In genomic region chr19:11137542-11138384, GRCh38 we compare ENCODE assay signal across 8 cellular contexts. TPM values are rescaled to one million over a fixed set of nuclear protein-coding genes. Genes with fewer than 3 reads are reported as not detected.
DNase-seq lines count a peak whose midpoint lies in the region; ATAC-seq and TF ChIP-seq lines count a peak whose summit lies in the region.

No MANE protein-coding gene starts in this region.

- no peaks in the 10 kb centered on the region for H3K9me3 ChIP-seq in BLaER1 treated with 17β-estradiol and CSF1 and Interleukin-3, amounts not matched to agents 10 nM and 100 nM (replicated peaks in 1 of 11)
- no peaks in the 10 kb centered on the region for H3K9me3 ChIP-seq in mesenchymal stem cell (ENCODE audit: control insufficient read depth, low read length)

- ATAC-seq in GM18909 (IDR thresholded peaks at IDR 0.05; ENCODE audit: poor library complexity, unreplicated experiment) = no peak

- DNase-seq in HS-5 (ENCODE audit: low read depth) (peak; percentile 89), NOMO-1 treated with DMSO at 0.1 percent for 48 hours (lab: John Stamatoyannopoulos, UW; ENCODE audit: unreplicated experiment) (peak; percentile 56), endothelial cell (ENCODE audit: low spot score) (peak; percentile 79), mesenchymal stem cell (peak; percentile 91)
- DNase-seq in activated CD8-positive, alpha-beta memory T cell treated with anti-CD3 and anti-CD28 coated beads, Interleukin-2, amount 50 U/mL, for 4 hours = peak; percentile 44
- DNase-seq in stimulated activated CD4-positive, alpha-beta T cell treated with anti-CD3 and anti-CD28 coated beads, TNF-alpha, amount 100 ng/mL, for 48 hours (ENCODE audit: low read depth in 3 of 3) = peak in 2 of 3 donors; percentile 16 to 36

- H3K4me3 ChIP-seq in BLaER1 treated with 17β-estradiol and CSF1 and Interleukin-3, amounts not matched to agents 10 nM and 100 nM = peak overlapping the region in 9 of 10 experiments; percentile 12 to 62 (median 40); a peak in 15 of 20 replicates
- H3K4me3 ChIP-seq in mesenchymal stem cell (ENCODE audit: insufficient read depth in 1 of 2, low read depth in 1 of 2, low read length in 2 of 2) = peak overlapping the region in 1 of 2 experiments; percentile 49

- H2AFZ ChIP-seq in mesenchymal stem cell (ENCODE audit: low read depth, low read length) = peak overlapping the region; percentile 74

- 5% methylated on average over 28 of the region's 28 CpGs for whole genome bisulfite sequencing in mesenchymal stem cell

- H3K36me3 Mint-ChIP-seq in endothelial cell (ENCODE audit: low read depth, unreplicated experiment) = peaks cover 20% of the 10 kb centered on the region

- H3K9me3 Mint-ChIP-seq in endothelial cell (ENCODE audit: unreplicated experiment) = no peaks in the 10 kb centered on the region

- H2BK15ac ChIP-seq in mesenchymal stem cell (ENCODE audit: low read depth, poor library complexity, severe bottlenecking) = peak overlapping the region; percentile 50

- H4K20me1 ChIP-seq in BLaER1 treated with 17β-estradiol and CSF1 and Interleukin-3, amounts not matched to agents 10 nM and 100 nM = peaks cover 0 to 32% (median 11%) of the 10 kb centered on the region in 11 experiments; a peak in 18 of 22 replicates

- H3K79me1 ChIP-seq in mesenchymal stem cell (replicated peaks; ENCODE audit: low read length, poor library complexity, severe bottlenecking) = peaks cover 1% of the 10 kb centered on the region

- TF ChIP-seq CTCF in endothelial cell (IDR thresholded peaks at IDR 0.05; ENCODE audit: unreplicated experiment) = peak; percentile 50

- H3K27me3 ChIP-seq in BLaER1 treated with 17β-estradiol and CSF1 and Interleukin-3, amounts not matched to agents 10 nM and 100 nM = no peaks in the 10 kb centered on the region
- H3K27me3 ChIP-seq in mesenchymal stem cell (ENCODE audit: control insufficient read depth in 1 of 2, insufficient read depth in 1 of 2, low read length in 2 of 2) = no peaks in the 10 kb centered on the region

- peak overlapping the region; percentile 75 to 86 for H3K18ac ChIP-seq in mesenchymal stem cell (ENCODE audit: low read depth in 1 of 2, low read length in 2 of 2)

- H3K4me1 Mint-ChIP-seq in endothelial cell (ENCODE audit: unreplicated experiment) = peaks cover 33% of the 10 kb centered on the region

- H3K27ac Mint-ChIP-seq in endothelial cell (ENCODE audit: unreplicated experiment) = peak overlapping the region; percentile 98

- peak overlapping the region; percentile 83 for H4K8ac ChIP-seq in mesenchymal stem cell (ENCODE audit: low read length)

- H3K9ac ChIP-seq in BLaER1 treated with 17β-estradiol and CSF1 and Interleukin-3, amounts not matched to agents 10 nM and 100 nM = peak overlapping the region in 9 of 11 experiments; percentile 55 to 75 (median 66); a peak in 19 of 22 replicates
- H3K9ac ChIP-seq in mesenchymal stem cell (ENCODE audit: low read length) = peak overlapping the region; percentile 87

- peak overlapping the region in 9 of 11 experiments; percentile 61 to 83 (median 78); a peak in 18 of 22 replicates for H3K27ac ChIP-seq in BLaER1 treated with 17β-estradiol and CSF1 and Interleukin-3, amounts not matched to agents 10 nM and 100 nM
- H3K27ac ChIP-seq in mesenchymal stem cell (ENCODE audit: low read length, poor library complexity, severe bottlenecking) = peak overlapping the region; percentile 93

- H2BK120ac ChIP-seq in mesenchymal stem cell (ENCODE audit: low read depth, low read length) = peak overlapping the region; percentile 80

- H3K23ac ChIP-seq in mesenchymal stem cell (ENCODE audit: low read length in 2 of 2) = no peak overlapping the region

- H2AK5ac ChIP-seq in mesenchymal stem cell (ENCODE audit: low read length, severe bottlenecking) = peak overlapping the region; percentile 15

- peak overlapping the region; percentile 32 for H2BK5ac ChIP-seq in mesenchymal stem cell (ENCODE audit: low read depth, low read length, poor library complexity, severe bottlenecking)

- H3K14ac ChIP-seq in mesenchymal stem cell (ENCODE audit: low read length in 2 of 2) = peak overlapping the region in 1 of 2 experiments; percentile 19

- peak overlapping the region; percentile 72 to 96 for H2BK12ac ChIP-seq in mesenchymal stem cell (ENCODE audit: low read length in 2 of 2)

- H3K27me3 Mint-ChIP-seq in endothelial cell (ENCODE audit: unreplicated experiment) = peaks cover 18% of the 10 kb centered on the region

- peak overlapping the region; percentile 77 to 95 (median 85) for H3K4me2 ChIP-seq in BLaER1 treated with 17β-estradiol and CSF1 and Interleukin-3, amounts not matched to agents 10 nM and 100 nM
- peak overlapping the region; percentile 46 for H3K4me2 ChIP-seq in mesenchymal stem cell (ENCODE audit: low read length, poor library complexity, severe bottlenecking)

- H3K4me3 Mint-ChIP-seq in endothelial cell (ENCODE audit: unreplicated experiment) = no peak overlapping the region

- peaks cover 3 to 21% (median 13%) of the 10 kb centered on the region in 11 experiments; a peak in 19 of 22 replicates for H3K36me3 ChIP-seq in BLaER1 treated with 17β-estradiol and CSF1 and Interleukin-3, amounts not matched to agents 10 nM and 100 nM
- peaks cover 5 to 11% of the 10 kb centered on the region in 2 experiments for H3K36me3 ChIP-seq in mesenchymal stem cell (ENCODE audit: control insufficient read depth in 1 of 2, insufficient read depth in 2 of 2, low read depth in 1 of 2, low read length in 2 of 2)

- H4K91ac ChIP-seq in mesenchymal stem cell (ENCODE audit: low read length) = peak overlapping the region; percentile 67

- peak overlapping the region; percentile 49 to 77 for H3K4ac ChIP-seq in mesenchymal stem cell (ENCODE audit: low read depth in 1 of 2, low read length in 2 of 2)

- H3K4me1 ChIP-seq in BLaER1 treated with 17β-estradiol and CSF1 and Interleukin-3, amounts not matched to agents 10 nM and 100 nM = peaks cover 48 to 81% (median 77%) of the 10 kb centered on the region in 10 experiments
- peaks cover 38% of the 10 kb centered on the region for H3K4me1 ChIP-seq in mesenchymal stem cell (ENCODE audit: control insufficient read depth, insufficient read depth, low read depth, low read length)

RNA-seq across cellular contexts. Expression of gene SPC24, which starts 17.8 kb away (rescaled TPM):
- total RNA-seq in endothelial cell (ENCODE audit: unreplicated experiment) = 17.0 TPM
- polyA plus RNA-seq in mesenchymal stem cell (2013, experiment 1 of 2) = 3.2 TPM
- 3.0 TPM for polyA plus RNA-seq in mesenchymal stem cell (2013, experiment 2 of 2)

RNA-seq across cellular contexts. Expression of gene LDLR, which starts 48.5 kb away (rescaled TPM):
- total RNA-seq in endothelial cell (ENCODE audit: unreplicated experiment) = 158 TPM
- 248 TPM for polyA plus RNA-seq in mesenchymal stem cell (2013, experiment 1 of 2)
- 236 TPM for polyA plus RNA-seq in mesenchymal stem cell (2013, experiment 2 of 2)

RNA-seq across cellular contexts. Expression of gene KANK2, which starts 59.6 kb away (rescaled TPM):
- 103 TPM for total RNA-seq in endothelial cell (ENCODE audit: unreplicated experiment)
- 197 TPM for polyA plus RNA-seq in mesenchymal stem cell (2013, experiment 1 of 2)
- polyA plus RNA-seq in mesenchymal stem cell (2013, experiment 2 of 2) = 192 TPM

Comparison
In these comparisons a context has a peak if more than half of its experiments do, and no peak if none do; other contexts are left out.
1. DNase-seq: peak in every context shown above with its lines; median percentile 91 in mesenchymal stem cell; 89 in HS-5; 79 in endothelial cell; 56 in NOMO-1 treated with DMSO at 0.1 percent for 48 hours; 44 in activated CD8-positive, alpha-beta memory T cell treated with anti-CD3 and anti-CD28 coated beads, Interleukin-2, amount 50 U/mL, for 4 hours; 26 in stimulated activated CD4-positive, alpha-beta T cell treated with anti-CD3 and anti-CD28 coated beads, TNF-alpha, amount 100 ng/mL, for 48 hours.